ENCODE assay signal across 9 cellular contexts in genomic region chr2:105744909-105745853, GRCh38. TPM values are rescaled to one million over a fixed set of nuclear protein-coding genes. Genes with fewer than 3 reads are reported as not detected.
DNase-seq lines count a peak whose midpoint lies in the region; ATAC-seq, FAIRE-seq and TF ChIP-seq lines count a peak whose summit lies in the region.
"Had no signal": no experiment of that assay in that cellular context is flagged by ENCODE, and none has a peak within 500 bp of the region (broad histone marks: within the 10 kb centered on the region; RNA-seq: fewer than 3 reads in every experiment).

NCK2 (plus strand) TSS chr2:105744912; CDS start chr2:105855064, 110,152 bp downstream.

- H3K9ac ChIP-seq in duodenal mucosa (ENCODE audit: low read depth in 1 of 2, low read length in 2 of 2): peak within 1 kb of the TSS; percentile 56 to 91

- H3K9me3 ChIP-seq in duodenal mucosa (ENCODE audit: control insufficient read depth in 1 of 2, low read length in 2 of 2) (no peaks in the 10 kb centered on the region), lower lobe of right lung (no peaks in the 10 kb centered on the region), testis (no peaks in the 10 kb centered on the region)

- H3K27me3 ChIP-seq in duodenal mucosa (ENCODE audit: control insufficient read depth in 1 of 2, insufficient read depth in 2 of 2, low read length in 2 of 2) (no peaks in the 10 kb centered on the region), lower lobe of right lung (ENCODE audit: low read depth) (no peaks in the 10 kb centered on the region), testis (no peaks in the 10 kb centered on the region)

- DNase-seq in D721Med (ENCODE audit: insufficient read length, low spot score) (peak; percentile 29), lower lobe of right lung (peak; percentile 56), testis (no peak), AML-193 (lab: John Stamatoyannopoulos, UW) (no peak)

- H3K4me1 ChIP-seq in duodenal mucosa (ENCODE audit: control insufficient read depth in 1 of 2, insufficient read depth in 2 of 2, low read length in 2 of 2): peaks cover 41 to 47% of the 10 kb centered on the region in 2 donors
- peaks cover 46% of the 10 kb centered on the region for H3K4me1 ChIP-seq in lower lobe of right lung
- peaks cover 34% of the 10 kb centered on the region for H3K4me1 ChIP-seq in testis

- intact Hi-C loops in T-helper 2 cell treated with Interferon-gamma antibody and Interleukin-4, amounts not matched to agents 100 ng/mL and 5 ng/mL, for 36 hours (cut with micrococcal nuclease): loop anchor here (2.0 to 5.0 kb wide), 4 partner anchors 32 to 447 kb away; partner anchors contain the start of gene UXS1
- intact Hi-C loops in lower lobe of right lung (cut with DNase I) (no loop called here), testis (cut with DNase I; ENCODE audit: low total_unique reads) (no loop called here)

- FAIRE-seq in D721Med (lab: Jason Lieb, UNC): no peak
- FAIRE-seq: endometrium had no signal

- H3K36me3 ChIP-seq in duodenal mucosa (ENCODE audit: control insufficient read depth in 1 of 2, insufficient read depth in 2 of 2, low read length in 2 of 2) (no peaks in the 10 kb centered on the region), lower lobe of right lung (no peaks in the 10 kb centered on the region), testis (ENCODE audit: low read depth, missing control alignments) (no peaks in the 10 kb centered on the region)

- peak within 1 kb of the TSS; percentile 81 to 86 for H3K4me3 ChIP-seq in duodenal mucosa (ENCODE audit: low read depth in 1 of 2, low read length in 2 of 2)
- H3K4me3 ChIP-seq in lower lobe of right lung: peak within 1 kb of the TSS; percentile 92
- H3K4me3 ChIP-seq in testis: peak within 1 kb of the TSS; percentile 85

- 0 to 1% methylated on average over 14 to 74 of the region's 119 CpGs for WGBS in testis, 2 donors

- ATAC-seq in GM19328 (IDR thresholded peaks at IDR 0.05; ENCODE audit: unreplicated experiment): peak; percentile 19
- peak; percentile 29 for ATAC-seq in HG03342 (IDR thresholded peaks at IDR 0.05; ENCODE audit: unreplicated experiment)
- peak; percentile 54 to 56 for ATAC-seq in lower lobe of right lung

- no peak for TF ChIP-seq POLR2A in testis (IDR thresholded peaks at IDR 0.05)

- TF ChIP-seq CTCF in D721Med (IDR thresholded peaks at IDR 0.05; ENCODE audit: insufficient read depth, missing control alignments) (no peak), lower lobe of right lung (IDR thresholded peaks at IDR 0.05) (peak; percentile 9), testis (IDR thresholded peaks at IDR 0.05) (no peak)

- H3K27ac ChIP-seq in duodenal mucosa (ENCODE audit: low read depth, low read length): peak within 1 kb of the TSS; percentile 87
- H3K27ac ChIP-seq in lower lobe of right lung: peak within 1 kb of the TSS; percentile 90
- H3K27ac ChIP-seq in testis: peak within 1 kb of the TSS; percentile 87 to 92

RNA-seq across cellular contexts. Expression of gene NCK2, which starts in this region (rescaled TPM):
- total RNA-seq in T-helper 2 cell treated with Interferon-gamma antibody and Interleukin-4, amounts not matched to agents 100 ng/mL and 5 ng/mL, for 36 hours: 59.2 and 64.9 TPM in 2 replicates
- 36.7 TPM for total RNA-seq in lower lobe of right lung
- 100 to 1,000 TPM; 105 to 168 TPM for total RNA-seq in testis
- 67.7 TPM for polyA plus RNA-seq in testis (ENCODE audit: insufficient read depth, low read depth, low replicate concordance)

Comparison
In these comparisons a context has a peak if more than half of its experiments do, and no peak if none do; other contexts are left out.
1. DNase-seq: peak in D721Med (single experiment) and lower lobe of right lung (single experiment); none in testis (single experiment) and AML-193 (0 of 2).
2. Peak in every context shown above with its lines, with median percentiles within 50 percentile points of each other: ATAC-seq, H3K27ac ChIP-seq and H3K4me3 ChIP-seq.